ENCODE assay signal across 9 cellular contexts in genomic region chr3:32817561-32818430, GRCh38. TPM values are rescaled to one million over a fixed set of nuclear protein-coding genes. Genes with fewer than 3 reads are reported as not detected.
DNase-seq lines count a peak whose midpoint lies in the region; ATAC-seq and TF ChIP-seq lines count a peak whose summit lies in the region.
"Had no signal": no experiment of that assay in that cellular context is flagged by ENCODE, and none has a peak within 500 bp of the region (broad histone marks: within the 10 kb centered on the region; RNA-seq: fewer than 3 reads in every experiment).

Gene TRIM71, plus strand, starts transcription at chr3:32817997. Its CDS starts 84 bp downstream, at chr3:32818081.

- POLR2A ChIA-PET in naive thymus-derived CD8-positive, alpha-beta T cell (lab: Charles Lee): no interaction called here

- no peaks in the 10 kb centered on the region for H3K9me3 Mint-ChIP-seq in naive thymus-derived CD8-positive, alpha-beta T cell

- H3K9ac ChIP-seq in colonic mucosa (ENCODE audit: low read depth in 2 of 2, low read length in 2 of 2): no peak within 1 kb of the TSS

- H3K36me3 ChIP-seq in colonic mucosa: no peaks in the 10 kb centered on the region

- peaks cover 1 to 30% (median 17%) of the 10 kb centered on the region in 4 donors for H3K4me1 Mint-ChIP-seq in naive thymus-derived CD8-positive, alpha-beta T cell

- H3K27me3 Mint-ChIP-seq in naive thymus-derived CD8-positive, alpha-beta T cell: peaks cover 18 to 47% (median 27%) of the 10 kb centered on the region in 5 donors

- H3K27me3 ChIP-seq in colonic mucosa: peaks cover 66% of the 10 kb centered on the region

- peak; percentile 14 for DNase-seq in EL
- DNase-seq in KBM-7: peak; percentile 58
- no peak for DNase-seq in colonic mucosa
- DNase-seq in naive thymus-derived CD8-positive, alpha-beta T cell: no peak
- DNase-seq in superior temporal gyrus (ENCODE audit: extremely low spot score): no peak

- ATAC-seq in naive thymus-derived CD8-positive, alpha-beta T cell: no peak
- ATAC-seq in GM18498 (IDR thresholded peaks at IDR 0.05; ENCODE audit: unreplicated experiment) (no peak), GM19328 (IDR thresholded peaks at IDR 0.05; ENCODE audit: unreplicated experiment) (no peak), GM19035 (IDR thresholded peaks at IDR 0.05; ENCODE audit: unreplicated experiment) (no peak)

- no peak within 1 kb of the TSS for H3K27ac Mint-ChIP-seq in naive thymus-derived CD8-positive, alpha-beta T cell

- no peak within 1 kb of the TSS for H3K27ac ChIP-seq in colonic mucosa

- H3K4me3 Mint-ChIP-seq in naive thymus-derived CD8-positive, alpha-beta T cell: peak within 1 kb of the TSS; percentile 64 to 82 (median 71)

- peak within 1 kb of the TSS; percentile 33 for H3K4me3 ChIP-seq in colonic mucosa

- in situ Hi-C loops in KBM-7 (cut with MboI; ENCODE audit: low pct_unique_long_range_greater_than_20kb, low sequenced_read_pairs): no loop called here

- no peaks in the 10 kb centered on the region for H3K9me3 ChIP-seq in colonic mucosa

- TF ChIP-seq CTCF in colonic mucosa (IDR thresholded peaks at IDR 0.05): no peak

- intact Hi-C loops in colonic mucosa (cut with DNase I): no loop called here

- H3K36me3 Mint-ChIP-seq in naive thymus-derived CD8-positive, alpha-beta T cell: no peaks in the 10 kb centered on the region

- H3K4me1 ChIP-seq in colonic mucosa: no peaks in the 10 kb centered on the region

RNA-seq across cellular contexts. Expression of gene TRIM71, which starts in this region (rescaled TPM):
- total RNA-seq in colonic mucosa: under 1 TPM in 1 of 2 donors, not detected in 1; 0.40 TPM
- total RNA-seq in naive thymus-derived CD8-positive, alpha-beta T cell: not detected
- polyA plus RNA-seq in naive thymus-derived CD8-positive, alpha-beta T cell: not detected
- total RNA-seq: pulmonary artery endothelial cell had no signal

Comparison
In these comparisons a context has a peak if more than half of its experiments do, and no peak if none do; other contexts are left out.
1. DNase-seq: peak in EL (single experiment) and KBM-7 (single experiment); none in colonic mucosa (single experiment), naive thymus-derived CD8-positive, alpha-beta T cell (0 of 10) and superior temporal gyrus (single experiment).